ENCODE assay signal across 8 cellular contexts in genomic region chr13:71864094-71864980, GRCh38. TPM values are rescaled to one million over a fixed set of nuclear protein-coding genes. Genes with fewer than 3 reads are reported as not detected.
DNase-seq lines count a peak whose midpoint lies in the region; ATAC-seq and TF ChIP-seq lines count a peak whose summit lies in the region.

No MANE protein-coding gene starts in this region.

- TF ChIP-seq CTCF in BJ (IDR thresholded peaks at IDR 0.05; ENCODE audit: insufficient read depth, low read depth, low read length) (no peak), hepatocyte (IDR thresholded peaks at IDR 0.05; ENCODE audit: poor library complexity) (no peak), sigmoid colon (IDR thresholded peaks at IDR 0.05) (no peak), MM.1S (IDR thresholded peaks at IDR 0.05; ENCODE audit: low read length) (no peak)

- peak; percentile 45 to 58 for ATAC-seq in activated naive CD4-positive, alpha-beta T cell treated with anti-CD3 and anti-CD28 coated beads, Interleukin-2, amount 50 U/mL, for 72 hours

- H3K36me3 ChIP-seq in BJ (ENCODE audit: control insufficient read depth, insufficient read depth, low read length) (no peaks in the 10 kb centered on the region), hepatocyte (replicated peaks; ENCODE audit: insufficient read depth, low read depth) (no peaks in the 10 kb centered on the region), sigmoid colon (no peaks in the 10 kb centered on the region), MM.1S (replicated peaks; ENCODE audit: insufficient read depth, low read length) (no peaks in the 10 kb centered on the region)

- H3K4me1 ChIP-seq in hepatocyte (ENCODE audit: insufficient read depth), result no peaks in the 10 kb centered on the region
- H3K4me1 ChIP-seq in sigmoid colon, result peaks cover 0 to 32% (median 22%) of the 10 kb centered on the region in 4 donors
- H3K4me1 ChIP-seq in MM.1S (ENCODE audit: low read length), result no peaks in the 10 kb centered on the region

- no peaks in the 10 kb centered on the region for H3K9me3 Mint-ChIP-seq in activated naive CD4-positive, alpha-beta T cell treated with anti-CD3 and anti-CD28 coated beads, Interleukin-2, amount 50 U/mL, for 72 hours

- TF ChIP-seq POLR2A in sigmoid colon (IDR thresholded peaks at IDR 0.05), result no peak

- peak overlapping the region; percentile 84 for H2AFZ ChIP-seq in hepatocyte
- no peak overlapping the region for H2AFZ ChIP-seq in MM.1S (ENCODE audit: low read length)

- H3K4me2 ChIP-seq in hepatocyte (peak overlapping the region; percentile 87), MM.1S (ENCODE audit: low read depth, low read length) (no peak overlapping the region)

- H3K36me3 Mint-ChIP-seq in activated naive CD4-positive, alpha-beta T cell treated with anti-CD3 and anti-CD28 coated beads, Interleukin-2, amount 50 U/mL, for 72 hours, result peaks cover 11 to 15% of the 10 kb centered on the region in 2 donors

- POLR2A ChIA-PET in BJ (lab: Charles Lee), result no interaction called here

- 4% methylated on average over 37 of the region's 39 CpGs for WGBS in hepatocyte (ENCODE audit: low lambda C conversion rate, missing lambda C conversion rate)
- 1% methylated on average over 39 of the region's 39 CpGs for WGBS in sigmoid colon, 2 donors

- H3K9ac ChIP-seq in MM.1S (ENCODE audit: low read length), result no peak overlapping the region

- CTCF ChIA-PET in BJ (lab: Yijun Ruan, JAX), result no interaction called here

- H4K20me1 ChIP-seq in hepatocyte (ENCODE audit: insufficient read depth, poor library complexity, severe bottlenecking) (no peaks in the 10 kb centered on the region), MM.1S (ENCODE audit: insufficient read depth, low read length) (no peaks in the 10 kb centered on the region)

- DNase-seq in BJ (ENCODE audit: low read depth) (no peak), HuH-7.5 (ENCODE audit: low spot score) (peak; percentile 60), hepatocyte (ENCODE audit: low spot score) (peak; percentile 61), sigmoid colon (peak; percentile 57), cerebellar cortex (ENCODE audit: low spot score) (no peak), MM.1S (no peak), epidermal melanocyte (ENCODE audit: insufficient read length, low spot score) (no peak)
- peak in 1 of 2 donors; percentile 19 for DNase-seq in activated naive CD4-positive, alpha-beta T cell treated with anti-CD3 and anti-CD28 coated beads, Interleukin-2, amount 50 U/mL, for 72 hours (ENCODE audit: low spot score in 2 of 2)

- no peak for TF ChIP-seq EP300 in sigmoid colon (IDR thresholded peaks at IDR 0.05)

- H3K4me3 ChIP-seq in BJ (ENCODE audit: low read depth, low read length) (peak overlapping the region; percentile 31), hepatocyte (peak overlapping the region; percentile 78), sigmoid colon (peak overlapping the region; percentile 22 to 53 (median 48)), MM.1S (ENCODE audit: low read length) (no peak overlapping the region)

- H3K9me2 ChIP-seq in hepatocyte (replicated peaks; ENCODE audit: insufficient read depth), result no peaks in the 10 kb centered on the region
- H3K9me2 ChIP-seq in MM.1S (replicated peaks; ENCODE audit: insufficient read depth, low read length), result no peaks in the 10 kb centered on the region

- H3K27ac ChIP-seq in hepatocyte (peak overlapping the region; percentile 28), sigmoid colon (peak overlapping the region in 2 of 4 donors; percentile 32 to 59), MM.1S (ENCODE audit: low read length) (no peak overlapping the region)

- no peaks in the 10 kb centered on the region for H3F3A ChIP-seq in MM.1S (ENCODE audit: insufficient read depth, low read length)

- peaks cover 18% of the 10 kb centered on the region for H3K79me2 ChIP-seq in hepatocyte
- no peaks in the 10 kb centered on the region for H3K79me2 ChIP-seq in MM.1S (ENCODE audit: low read length)

- H3K9me3 ChIP-seq in hepatocyte (ENCODE audit: low read depth) (no peaks in the 10 kb centered on the region), sigmoid colon (no peaks in the 10 kb centered on the region), MM.1S (replicated peaks; ENCODE audit: insufficient read depth, low read length) (no peaks in the 10 kb centered on the region)

- intact Hi-C loops in sigmoid colon (cut with DNase I), result no loop called here

- H3K27me3 ChIP-seq in BJ (ENCODE audit: control insufficient read depth, insufficient read depth, low read length) (peaks cover 17% of the 10 kb centered on the region), hepatocyte (peaks cover 44% of the 10 kb centered on the region), sigmoid colon (peaks cover 7 to 47% (median 20%) of the 10 kb centered on the region in 3 donors), MM.1S (replicated peaks; ENCODE audit: insufficient read depth, low read length) (no peaks in the 10 kb centered on the region)

- H3K27ac Mint-ChIP-seq in activated naive CD4-positive, alpha-beta T cell treated with anti-CD3 and anti-CD28 coated beads, Interleukin-2, amount 50 U/mL, for 72 hours, result no peak overlapping the region

RNA-seq across cellular contexts. Expression of gene DACH1, which starts 2.7 kb away (rescaled TPM):
- polyA plus RNA-seq in BJ (2011; rRNA removed), result 0.01 TPM in 2 replicates
- polyA minus RNA-seq in BJ (2011; rRNA and poly(A)+ RNA removed), result not detected in 2 replicates
- total RNA-seq in activated naive CD4-positive, alpha-beta T cell treated with anti-CD3 and anti-CD28 coated beads, Interleukin-2, amount 50 U/mL, for 72 hours, result not detected
- 4.3 and 6.5 TPM in 2 replicates for total RNA-seq in hepatocyte
- polyA plus RNA-seq in hepatocyte, result 1.1 and 1.3 TPM in 2 replicates
- total RNA-seq in sigmoid colon, result 1 to 10 TPM in 2 of 4 donors, under 1 TPM in 2; 0.49 to 1.9 (median 1.2) TPM
- 1 to 10 TPM; 1.4 to 1.8 (median 1.6) TPM for polyA plus RNA-seq in sigmoid colon

Comparison
In these comparisons a context has a peak if more than half of its experiments do, and no peak if none do; other contexts are left out.
1. DNase-seq: peak in HuH-7.5 (single experiment), hepatocyte (single experiment) and sigmoid colon (single experiment); none in BJ (single experiment), cerebellar cortex (single experiment), MM.1S (single experiment) and epidermal melanocyte (single experiment).